19 cellular contexts compared by ENCODE assay signal in genomic region chr1:119079881-119080280, GRCh38.
A peak's percentile ranks its signal among the peaks of the same experiment; 100 is the strongest.
DNase-seq lines count a peak whose midpoint lies in the region; ATAC-seq and FAIRE-seq lines count a peak whose summit lies in the region.
"Had no signal": no experiment of that assay in that cellular context is flagged by ENCODE, and none has a peak within 500 bp of the region (broad histone marks: within the 10 kb centered on the region; RNA-seq: fewer than 3 reads in every experiment).

No MANE protein-coding gene starts in this region.

- H3K9me2 ChIP-seq in GM23248 (ENCODE audit: insufficient read depth): no peaks in the 10 kb centered on the region

- FAIRE-seq in RCC 7860 (lab: Jason Lieb, UNC): peak; percentile 84
- FAIRE-seq: GM12892, HepG2 had no signal

- no peaks in the 10 kb centered on the region for H4K20me1 ChIP-seq in GM23248 (ENCODE audit: insufficient read depth)

- ATAC-seq in HG02938 (IDR thresholded peaks at IDR 0.05; ENCODE audit: unreplicated experiment) (no peak), HG02588 (IDR thresholded peaks at IDR 0.05; ENCODE audit: unreplicated experiment) (no peak)
- ATAC-seq: HepG2 had no signal

- 90 to 100% methylated on average over 1 of the region's 1 CpG for WGBS in GM23248 (ENCODE audit: low coverage in 1 of 2, low lambda C conversion rate in 2 of 2, missing lambda C conversion rate in 2 of 2), 2 experiments

- H3K4me2 ChIP-seq in GM23248 (ENCODE audit: unreplicated experiment): peak overlapping the region; percentile 61

- H3K4me1 ChIP-seq in GM23248 (ENCODE audit: insufficient read depth): peaks cover 54% of the 10 kb centered on the region

- in situ Hi-C loops in GM23248 (cut with MboI): loop anchor here (5.0 kb wide), 1 partner anchor 57 kb away; no protein-coding TSS in a partner anchor

- peak overlapping the region; percentile 46 for H3K27ac ChIP-seq in GM23248
- H3K27ac ChIP-seq: SK-N-MC had no signal

- peak overlapping the region; percentile 45 for H3K4me3 ChIP-seq in GM23248
- H3K4me3 ChIP-seq: SK-N-MC had no signal

- peaks cover 19% of the 10 kb centered on the region for H3K79me2 ChIP-seq in GM23248 (ENCODE audit: insufficient read depth)

- H3F3A ChIP-seq in GM23248 (ENCODE audit: insufficient read depth): peaks cover 41% of the 10 kb centered on the region

- DNase-seq in GM23248 (no peak), RCC 7860 (ENCODE audit: low spot score) (peak; percentile 36), cerebellar cortex (ENCODE audit: low spot score) (peak; percentile 10), renal cortical epithelial cell (ENCODE audit: low read depth) (peak; percentile 59), NCI-H82 (lab: John Stamatoyannopoulos, UW) (no peak), epidermal melanocyte (ENCODE audit: insufficient read length, low spot score) (no peak)
- DNase-seq: CD4-positive, CD25-positive, alpha-beta regulatory T cell; DMS79; GDM1; Karpas-422; NCI-H1417; NCI-H2081; NCI-H2227 treated with DMSO at 0.1 percent for 48 hours; NCI-H526 treated with DMSO at 0.1 percent for 48 hours had no signal

- no peaks in the 10 kb centered on the region for H3K9me3 ChIP-seq in GM23248 (ENCODE audit: low read depth)

- no peak overlapping the region for H2AFZ ChIP-seq in GM23248

- no peaks in the 10 kb centered on the region for H3K36me3 ChIP-seq in GM23248 (ENCODE audit: low read depth)

- H3K9ac ChIP-seq in GM23248: 0 out of 2 replicates have a peak overlapping the region, but pooled peaks have one; percentile 22

- no peaks in the 10 kb centered on the region for H3K27me3 ChIP-seq in GM23248 (replicated peaks; ENCODE audit: insufficient read depth)

Comparison
In these comparisons a context has a peak if more than half of its experiments do, and no peak if none do; other contexts are left out.
1. DNase-seq: peak in RCC 7860 (single experiment), cerebellar cortex (single experiment) and renal cortical epithelial cell (single experiment); none in GM23248 (single experiment), NCI-H82 (single experiment) and epidermal melanocyte (single experiment).